In the genomic region with DNA sequence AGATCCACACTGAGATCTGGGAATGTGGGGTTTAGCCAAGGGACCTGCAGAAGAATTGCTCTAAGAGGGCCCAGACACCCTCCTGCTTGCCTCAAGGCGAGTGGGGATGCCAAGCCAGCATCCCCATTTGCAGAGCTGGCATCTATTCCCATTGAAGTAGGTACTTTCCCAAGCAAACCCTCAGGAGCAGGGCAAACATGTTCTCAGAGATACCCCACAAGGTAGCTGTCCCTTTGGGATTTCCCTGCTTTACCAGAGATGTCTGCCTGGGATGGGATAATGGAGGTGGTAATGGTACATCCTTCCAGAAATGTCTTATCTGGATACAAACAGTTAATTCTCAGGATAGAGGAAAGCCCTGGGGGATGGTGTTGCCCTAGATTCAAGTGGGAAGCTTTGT, we compare ENCODE assay signal across 22 cellular contexts. TPM values are rescaled to one million over a fixed set of nuclear protein-coding genes. Genes with fewer than 3 reads are reported as not detected.
DNase-seq lines count a peak whose midpoint lies in the region; ATAC-seq and TF ChIP-seq lines count a peak whose summit lies in the region.
"Had no signal": no experiment of that assay in that cellular context is flagged by ENCODE, and none has a peak within 500 bp of the region (broad histone marks: within the 10 kb centered on the region; RNA-seq: fewer than 3 reads in every experiment).

No MANE protein-coding gene starts in this region.

- DNase-seq in endodermal cell (peak; percentile 11), left lobe of liver (ENCODE audit: low spot score) (peak; percentile 21), vagina (ENCODE audit: extremely low spot score in 2 of 2) (peak; percentile 43 to 64), NCI-H1092 treated with DMSO at 0.1 percent for 48 hours (lab: John Stamatoyannopoulos, UW) (no peak)
- DNase-seq in naive thymus-derived CD4-positive, alpha-beta T cell = no peak
- DNase-seq in effector memory CD8-positive, alpha-beta T cell = no peak
- DNase-seq: 8988T; ACHN; AML-193; BE2C; C1 segment of cervical spinal cord; Calu3; CD4-positive, alpha-beta memory T cell; COR-L47; DMS53; DMS79 treated with DMSO at 0.1 percent for 48 hours; GF-D8; H9 had no signal

- H3K4me2 ChIP-seq in BLaER1 = 0 out of 2 replicates have a peak overlapping the region, but pooled peaks have one; percentile 47
- H3K4me2 ChIP-seq: A549, GM23338 had no signal

- TF ChIP-seq CTCF in endodermal cell (conservative IDR thresholded peaks at IDR 0.05) (no peak), vagina (IDR thresholded peaks at IDR 0.05) (no peak)

- H3K9me3 ChIP-seq in BLaER1 = no peaks in the 10 kb centered on the region
- no peaks in the 10 kb centered on the region for H3K9me3 ChIP-seq in endodermal cell (ENCODE audit: control insufficient read depth, low read length)
- no peaks in the 10 kb centered on the region for H3K9me3 ChIP-seq in vagina
- no peaks in the 10 kb centered on the region for H3K9me3 ChIP-seq in naive thymus-derived CD4-positive, alpha-beta T cell (ENCODE audit: control insufficient read depth in 2 of 3, low read length in 3 of 3)
- H3K9me3 ChIP-seq: A549, BE2C had no signal

- no peak for ATAC-seq in left lobe of liver
- no peak for ATAC-seq in naive thymus-derived CD4-positive, alpha-beta T cell
- ATAC-seq in effector memory CD8-positive, alpha-beta T cell (replicated peaks) = no peak
- ATAC-seq: A549, GM23338, HCT116 had no signal

- intact Hi-C loops in vagina (cut with DNase I) = no loop called here
- intact Hi-C loops in naive thymus-derived CD4-positive, alpha-beta T cell (cut with micrococcal nuclease) = loop anchor here in 1 of 2 donors (10.0 kb wide), 1 partner anchor 52 kb away; the partner anchor contains the start of gene GYPC

- POLR2A ChIA-PET in naive thymus-derived CD4-positive, alpha-beta T cell (lab: Charles Lee) = no interaction called here

- no peaks in the 10 kb centered on the region for H3K27me3 ChIP-seq in BLaER1
- no peaks in the 10 kb centered on the region for H3K27me3 ChIP-seq in endodermal cell (ENCODE audit: control insufficient read depth, insufficient read depth, low read length, poor library complexity, severe bottlenecking)
- no peaks in the 10 kb centered on the region for H3K27me3 ChIP-seq in vagina
- no peaks in the 10 kb centered on the region for H3K27me3 ChIP-seq in naive thymus-derived CD4-positive, alpha-beta T cell (ENCODE audit: control insufficient read depth in 2 of 2, insufficient read depth in 2 of 2, low read length in 2 of 2)
- H3K27me3 ChIP-seq: BE2C had no signal

- no peaks in the 10 kb centered on the region for H4K20me1 ChIP-seq in BLaER1

- WGBS in endodermal cell (ENCODE audit: insufficient coverage in 1 of 2, insufficient read length in 1 of 2), 2 experiments = 94% methylated on average over 1 of the region's 1 CpG; no CpG with 5 or more reads in 1 of the 2 experiments

- H3K9me3 Mint-ChIP-seq in endodermal cell = no peaks in the 10 kb centered on the region
- H3K9me3 Mint-ChIP-seq in naive thymus-derived CD4-positive, alpha-beta T cell = peaks cover 0 to 1% (median 0%) of the 10 kb centered on the region in 11 donors
- no peaks in the 10 kb centered on the region for H3K9me3 Mint-ChIP-seq in effector memory CD8-positive, alpha-beta T cell
- H3K9me3 Mint-ChIP-seq: GM23338, H9 had no signal

- peaks cover 5% of the 10 kb centered on the region for H3K4me1 Mint-ChIP-seq in endodermal cell
- peaks cover 0 to 8% (median 3%) of the 10 kb centered on the region in 7 donors for H3K4me1 Mint-ChIP-seq in naive thymus-derived CD4-positive, alpha-beta T cell
- no peaks in the 10 kb centered on the region for H3K4me1 Mint-ChIP-seq in effector memory CD8-positive, alpha-beta T cell (ENCODE audit: low read depth in 2 of 2)

- H3K27ac ChIP-seq in BLaER1 = no peak overlapping the region
- no peak overlapping the region for H3K27ac ChIP-seq in endodermal cell (ENCODE audit: low read depth, low read length)
- no peak overlapping the region for H3K27ac ChIP-seq in vagina
- H3K27ac ChIP-seq in naive thymus-derived CD4-positive, alpha-beta T cell (ENCODE audit: low read depth, low read length) = no peak overlapping the region
- H3K27ac ChIP-seq: A549 had no signal

- no peak overlapping the region for H3K27ac Mint-ChIP-seq in endodermal cell
- H3K27ac Mint-ChIP-seq in naive thymus-derived CD4-positive, alpha-beta T cell = no peak overlapping the region
- H3K27ac Mint-ChIP-seq in effector memory CD8-positive, alpha-beta T cell = no peak overlapping the region
- H3K27ac Mint-ChIP-seq: GM23338, H9 had no signal

- no peak for TF ChIP-seq POLR2A in vagina (IDR thresholded peaks at IDR 0.05)

- peaks cover 36% of the 10 kb centered on the region for H3K4me1 ChIP-seq in BLaER1
- H3K4me1 ChIP-seq in endodermal cell (ENCODE audit: control insufficient read depth, insufficient read depth, low read length) = no peaks in the 10 kb centered on the region
- H3K4me1 ChIP-seq in vagina = peaks cover 8% of the 10 kb centered on the region
- H3K4me1 ChIP-seq in naive thymus-derived CD4-positive, alpha-beta T cell (ENCODE audit: control insufficient read depth in 2 of 2, insufficient read depth in 2 of 2, low read length in 2 of 2) = no peaks in the 10 kb centered on the region
- H3K4me1 ChIP-seq: A549, BE2C had no signal

- H3K27me3 Mint-ChIP-seq in endodermal cell (ENCODE audit: insufficient read depth) = no peaks in the 10 kb centered on the region
- peaks cover 0 to 14% (median 0%) of the 10 kb centered on the region in 5 donors for H3K27me3 Mint-ChIP-seq in naive thymus-derived CD4-positive, alpha-beta T cell
- no peaks in the 10 kb centered on the region for H3K27me3 Mint-ChIP-seq in effector memory CD8-positive, alpha-beta T cell

- no peak overlapping the region for H3K4me3 ChIP-seq in BLaER1
- no peak overlapping the region for H3K4me3 ChIP-seq in endodermal cell (ENCODE audit: low read length)
- no peak overlapping the region for H3K4me3 ChIP-seq in vagina
- H3K4me3 ChIP-seq in naive thymus-derived CD4-positive, alpha-beta T cell (ENCODE audit: low read length) = no peak overlapping the region
- H3K4me3 ChIP-seq: A549, GM23338 had no signal

- no peak overlapping the region for H3K4me3 Mint-ChIP-seq in endodermal cell
- H3K4me3 Mint-ChIP-seq in naive thymus-derived CD4-positive, alpha-beta T cell = no peak overlapping the region
- no peak overlapping the region for H3K4me3 Mint-ChIP-seq in effector memory CD8-positive, alpha-beta T cell
- H3K4me3 Mint-ChIP-seq: GM23338, H9 had no signal

- no peaks in the 10 kb centered on the region for H3K36me3 Mint-ChIP-seq in endodermal cell (ENCODE audit: low read depth)
- peaks cover 0 to 5% (median 0%) of the 10 kb centered on the region in 5 donors for H3K36me3 Mint-ChIP-seq in naive thymus-derived CD4-positive, alpha-beta T cell
- no peaks in the 10 kb centered on the region for H3K36me3 Mint-ChIP-seq in effector memory CD8-positive, alpha-beta T cell (ENCODE audit: insufficient read depth)
- H3K36me3 Mint-ChIP-seq: CD4-positive, alpha-beta memory T cell had no signal

- H3K36me3 ChIP-seq in BLaER1 = no peaks in the 10 kb centered on the region
- H3K36me3 ChIP-seq in endodermal cell (ENCODE audit: control insufficient read depth, insufficient read depth, low read length) = no peaks in the 10 kb centered on the region
- no peaks in the 10 kb centered on the region for H3K36me3 ChIP-seq in vagina
- H3K36me3 ChIP-seq in naive thymus-derived CD4-positive, alpha-beta T cell (ENCODE audit: control insufficient read depth in 2 of 3, insufficient read depth in 3 of 3, low read length in 3 of 3) = no peaks in the 10 kb centered on the region
- H3K36me3 ChIP-seq: BE2C had no signal

- CTCF ChIA-PET in naive thymus-derived CD4-positive, alpha-beta T cell (lab: Charles Lee) = no interaction called here

- H3K9ac ChIP-seq in BLaER1 (no peak overlapping the region), endodermal cell (ENCODE audit: extremely low read depth, low read length, poor library complexity, severe bottlenecking) (no peak overlapping the region)

RNA-seq across cellular contexts. Expression of gene GYPC, which starts 51.2 kb away (rescaled TPM):
- total RNA-seq in endodermal cell (10 to 100 TPM; 15.3 to 23.2 TPM), left lobe of liver (4.3 TPM), vagina (84.2 TPM)
- polyA plus RNA-seq in endodermal cell (2013, experiment 1 of 2) = 71.8 TPM
- polyA plus RNA-seq in endodermal cell (2013, experiment 2 of 2) = 75.2 TPM
- 100 to 1,000 TPM; 114 to 146 (median 116) TPM for total RNA-seq in naive thymus-derived CD4-positive, alpha-beta T cell
- polyA plus RNA-seq in naive thymus-derived CD4-positive, alpha-beta T cell = 100 to 1,000 TPM; 249 to 277 TPM
- total RNA-seq: Calu3 had no signal
- polyA plus RNA-seq: A549 had no signal

Comparison
In these comparisons a context has a peak if more than half of its experiments do, and no peak if none do; other contexts are left out.
1. DNase-seq: peak in endodermal cell (single experiment), left lobe of liver (single experiment) and vagina (2 of 2); none in naive thymus-derived CD4-positive, alpha-beta T cell (0 of 9), effector memory CD8-positive, alpha-beta T cell (0 of 3) and NCI-H1092 treated with DMSO at 0.1 percent for 48 hours (single experiment).